20 cellular contexts compared by ENCODE assay signal in the genomic region with DNA sequence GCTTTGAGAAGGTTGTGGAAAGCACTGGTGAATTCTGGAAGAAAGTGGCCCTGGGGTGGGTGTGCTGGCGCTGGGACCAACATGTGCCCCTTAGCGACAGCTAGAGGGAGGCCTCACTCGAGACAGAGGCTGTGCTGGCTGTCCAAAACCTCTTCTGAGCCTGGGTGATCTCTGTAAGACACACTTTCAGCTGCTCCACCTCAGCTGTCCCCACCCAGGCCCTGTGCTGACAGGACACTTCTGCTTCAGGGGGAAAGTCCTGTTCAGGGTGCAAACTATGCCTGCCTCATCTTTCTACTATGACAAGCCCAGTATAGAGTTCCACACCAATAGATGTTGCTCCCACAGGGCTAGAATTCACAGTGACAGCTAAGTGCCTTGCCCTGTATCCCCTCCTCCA.
"Had no signal": no experiment of that assay in that cellular context is flagged by ENCODE, and none has a peak within 500 bp of the region (broad histone marks: within the 10 kb centered on the region; RNA-seq: fewer than 3 reads in every experiment).

No MANE protein-coding gene starts in this region.

- H3K36me3 Mint-ChIP-seq: mesothelial cell of epicardium had no signal

- H3K27ac Mint-ChIP-seq: dendritic cell treated with granulocyte-macrophage colony-stimulating factor and Interleukin-4, amounts not matched to agents 40 ng/mL and 50 ng/mL, for 4 days; effector memory CD8-positive, alpha-beta T cell; endodermal cell; mesothelial cell of epicardium; naive B cell had no signal

- H3K4me1 Mint-ChIP-seq: endodermal cell, mesothelial cell of epicardium, naive B cell had no signal

- ATAC-seq: effector memory CD8-positive, alpha-beta T cell; esophagus mucosa; foreskin keratinocyte; gastroesophageal sphincter; heart left ventricle; left cardiac atrium; left lung; left ventricle myocardium superior; lower lobe of right lung; mucosa of descending colon had no signal

- DNase-seq: colonic mucosa; cortex of kidney; effector CD8-positive, alpha-beta T cell; effector memory CD8-positive, alpha-beta T cell; endodermal cell; erythroblast; foreskin keratinocyte; heart left ventricle; hypothalamus; left cardiac atrium; left lung; left ventricle myocardium superior; lower lobe of right lung; mesenchymal stem cell; mucosa of descending colon; naive B cell had no signal

- H3K27me3 Mint-ChIP-seq: dendritic cell treated with granulocyte-macrophage colony-stimulating factor and Interleukin-4, amounts not matched to agents 40 ng/mL and 50 ng/mL, for 4 days had no signal

- H3K4me3 Mint-ChIP-seq: dendritic cell treated with granulocyte-macrophage colony-stimulating factor and Interleukin-4, amounts not matched to agents 40 ng/mL and 50 ng/mL, for 4 days; effector memory CD8-positive, alpha-beta T cell; endodermal cell; mesothelial cell of epicardium; naive B cell had no signal
